In genomic region chr22:39264344-39265116, GRCh38 we compare ENCODE assay signal across 1 cellular context.
TF ChIP-seq lines count a peak whose summit lies in the region.

No MANE protein-coding gene starts in this region.

TF ChIP-seq in GM12878, 131 proteins besides CTCF, POLR2A, EP300 and RAD21:
- peak; percentile 32; the same call in 1 of the 2 replicates for TF ChIP-seq RUNX3 (IDR thresholded peaks at IDR 0.05; ENCODE audit: low read length)
- peak; percentile 78; the same call in 1 of the 2 replicates for TF ChIP-seq TCF12 (IDR thresholded peaks at IDR 0.05; ENCODE audit: low read depth, low read length)
- no peak for TF ChIP-seq EGR1 (IDR thresholded peaks at IDR 0.05; ENCODE audit: borderline replicate concordance in 1 of 2, low read depth in 2 of 2, low read length in 2 of 2)
- TF ChIP-seq PAX5 (IDR thresholded peaks at IDR 0.05; ENCODE audit: borderline replicate concordance, low read depth, low read length): peak; percentile 39; the same call in 1 of the 2 replicates
- no peak for TF ChIP-seq PBX3 (IDR thresholded peaks at IDR 0.05; ENCODE audit: insufficient replicate concordance, low read depth, low read length)
- TF ChIP-seq BHLHE40 (IDR thresholded peaks at IDR 0.05; ENCODE audit: borderline replicate concordance in 1 of 2, low read depth in 2 of 2, low read length in 1 of 2): no peak
- 0 out of 2 replicates have a peak, but pooled peaks have one; percentile 23 for TF ChIP-seq NBN (IDR thresholded peaks at IDR 0.05)
- TF ChIP-seq IRF3 (IDR thresholded peaks at IDR 0.05): no peak
- no peak for TF ChIP-seq RBBP5 (conservative IDR thresholded peaks at IDR 0.05)
- no peak for TF ChIP-seq SMAD1 (IDR thresholded peaks at IDR 0.05; ENCODE audit: low read depth, partially characterized antibody)
- TF ChIP-seq ZBTB33 (IDR thresholded peaks at IDR 0.05): no peak
- TF ChIP-seq SMARCA5 (IDR thresholded peaks at IDR 0.05): peak; percentile 87; the same call in 1 of the 2 replicates
- no peak for TF ChIP-seq ZNF274 (IDR thresholded peaks at IDR 0.05; ENCODE audit: insufficient read depth, insufficient read length)
- peak; percentile 78 for TF ChIP-seq SPI1 (IDR thresholded peaks at IDR 0.05; ENCODE audit: borderline replicate concordance, insufficient read depth, low read depth, low read length)
- TF ChIP-seq DPF2 (IDR thresholded peaks at IDR 0.05): peak; percentile 20; the same call in 1 of the 2 replicates
- no peak for TF ChIP-seq ZBTB40 (IDR thresholded peaks at IDR 0.05; ENCODE audit: borderline replicate concordance)
- no peak for TF ChIP-seq BCLAF1 (IDR thresholded peaks at IDR 0.05)
- no peak for TF ChIP-seq TAF1 (IDR thresholded peaks at IDR 0.05; ENCODE audit: borderline replicate concordance, low read depth, low read length)
